ENCODE assay signal across 8 cellular contexts in the genomic region with DNA sequence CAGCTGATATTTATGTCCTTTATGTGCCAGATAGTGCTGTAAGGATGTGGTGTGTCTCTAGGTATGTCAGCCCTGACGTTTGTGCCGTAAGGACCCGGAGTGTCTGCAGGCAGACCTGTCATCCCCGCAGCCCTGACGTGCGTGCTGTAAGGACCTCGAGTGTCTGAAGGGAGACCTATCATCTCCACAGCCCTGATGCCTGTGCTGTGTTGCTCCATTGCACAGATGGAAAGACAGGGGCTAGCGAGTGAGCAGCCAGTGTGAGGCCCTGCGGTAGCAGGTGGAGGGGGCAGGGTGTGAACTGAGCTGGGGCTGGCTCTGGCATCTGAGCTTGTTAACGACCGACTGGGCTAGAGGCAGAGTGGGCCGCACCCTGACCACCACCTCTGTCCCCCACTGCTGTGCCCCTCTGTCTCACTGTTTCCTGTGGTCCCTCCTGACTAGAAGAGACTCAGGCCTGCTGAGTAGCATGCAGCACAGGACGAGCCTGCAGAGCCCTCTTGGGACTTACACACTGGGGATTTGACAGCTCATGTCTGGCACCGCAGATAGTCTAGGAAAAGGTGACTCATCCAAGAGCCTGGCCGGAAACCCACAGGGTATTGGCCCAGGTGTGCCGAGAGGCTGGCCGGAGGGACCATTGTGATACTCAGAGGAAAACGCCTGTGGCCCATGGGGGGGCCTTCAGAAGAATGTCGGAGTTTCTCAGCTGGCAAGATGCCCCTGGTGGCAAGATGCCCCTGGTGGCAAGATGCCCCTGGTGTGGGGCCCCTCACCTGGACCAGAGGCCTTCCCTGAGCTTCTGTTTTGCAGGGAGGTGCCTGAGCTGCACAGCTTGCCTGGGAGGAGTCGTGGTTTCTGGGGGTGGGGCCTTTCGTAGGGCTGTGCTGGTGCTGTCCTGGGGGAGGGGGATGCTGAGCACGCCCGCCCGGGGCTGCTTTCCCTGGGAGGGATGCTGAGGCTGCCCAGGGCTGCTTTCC. TPM values are rescaled to one million over a fixed set of nuclear protein-coding genes. Genes with fewer than 3 reads are reported as not detected.
DNase-seq lines count a peak whose midpoint lies in the region; ATAC-seq, FAIRE-seq and TF ChIP-seq lines count a peak whose summit lies in the region.

No MANE protein-coding gene starts in this region.

- no peaks in the 10 kb centered on the region for H3K27me3 ChIP-seq in prostate gland (replicated peaks; ENCODE audit: insufficient read depth)

- H3K27ac ChIP-seq in A549 = peak overlapping the region; percentile 11 to 59; a peak in 4 of 6 replicates
- peak overlapping the region; percentile 62 to 75 for H3K27ac ChIP-seq in prostate gland

- TF ChIP-seq POLR2A in A549 (IDR thresholded peaks at IDR 0.05; ENCODE audit: low read length) (no peak), prostate gland (IDR thresholded peaks at IDR 0.05) (no peak)

- TF ChIP-seq CTCF in A549 (IDR thresholded peaks at IDR 0.05) (no peak), prostate gland (IDR thresholded peaks at IDR 0.05) (no peak)

- WGBS in A549 (ENCODE audit: missing lambda C conversion rate) = 49% methylated on average over 20 of the region's 24 CpGs
- WGBS in prostate gland = 33% methylated on average over 23 of the region's 24 CpGs

- peak overlapping the region; percentile 74 for H3K4me2 ChIP-seq in A549

- H3K9me3 ChIP-seq in A549 (no peaks in the 10 kb centered on the region), prostate gland (no peaks in the 10 kb centered on the region)

- H3K4me1 ChIP-seq in A549 = peaks cover 42% of the 10 kb centered on the region
- H3K4me1 ChIP-seq in prostate gland (replicated peaks) = peaks cover 39% of the 10 kb centered on the region

- FAIRE-seq in A549 (lab: Jason Lieb, UNC) = no peak

- DNase-seq in A549 (ENCODE audit: low read depth in 1 of 2, low spot score in 1 of 2) (peak; percentile 74 to 75), NCI-H1436 treated with DMSO at 0.1 percent for 48 hours (lab: John Stamatoyannopoulos, UW) (peak; percentile 51), fibroblast of peridontal ligament (ENCODE audit: extremely low read depth) (peak; percentile 59), prostate gland (ENCODE audit: low spot score) (peak; percentile 83), hippocampal formation (lab: John Stamatoyannopoulos, UW) (no peak)
- peak in 2 of 3 experiments; percentile 43 to 69 for DNase-seq in activated CD8-positive, alpha-beta memory T cell treated with anti-CD3 and anti-CD28 coated beads for 48 hours (ENCODE audit: low read depth in 2 of 3, low spot score in 2 of 3)

- H3K4me3 ChIP-seq in A549 (no peak overlapping the region), prostate gland (no peak overlapping the region)

- H3K36me3 ChIP-seq in prostate gland = no peaks in the 10 kb centered on the region

- POLR2A ChIA-PET in A549 (lab: Yijun Ruan, JAX) = interaction anchor here (1.3 kb wide), 1 partner anchor 35 kb away, joined by 6 read pairs; no protein-coding TSS in a partner anchor

- ATAC-seq in A549 (peak; percentile 87 to 92), GM18499 (IDR thresholded peaks at IDR 0.05; ENCODE audit: insufficient read depth, unreplicated experiment) (peak; percentile 58), HG02840 (IDR thresholded peaks at IDR 0.05; ENCODE audit: low FRiP score, unreplicated experiment) (peak; percentile 86)

- intact Hi-C loops in prostate gland (cut with DNase I) = no loop called here

- CTCF ChIA-PET in A549 (lab: Yijun Ruan, JAX) = interaction anchor here (1.3 to 2.6 kb wide), 5 partner anchors 9 to 114 kb away, joined by 3 to 12 read pairs (median 6); no protein-coding TSS in a partner anchor

- TF ChIP-seq RAD21 in A549 (conservative IDR thresholded peaks at IDR 0.05 in 1 of 2, IDR thresholded peaks at IDR 0.05 in 1 of 2) = no peak

- TF ChIP-seq EP300 in A549 (IDR thresholded peaks at IDR 0.05) = no peak

TF ChIP-seq in A549, 52 proteins besides CTCF, POLR2A, EP300 and RAD21:
- TF ChIP-seq FOSL2 (IDR thresholded peaks at IDR 0.05) (peak; percentile 62; the same call in 1 of the 2 replicates), FOSL2 (CRISPR knock-in tag; IDR thresholded peaks at IDR 0.05) (peak; percentile 92), NFE2L2 (conservative IDR thresholded peaks at IDR 0.05; ENCODE audit: low read length) (no peak), CHD2 (IDR thresholded peaks at IDR 0.05; ENCODE audit: low read length, partially characterized antibody) (no peak), ZC3H11A (IDR thresholded peaks at IDR 0.05) (no peak), BHLHE40 (IDR thresholded peaks at IDR 0.05; ENCODE audit: low read depth, low read length) (no peak), JUNB (IDR thresholded peaks at IDR 0.05) (no peak), POLR2AphosphoS2 (conservative IDR thresholded peaks at IDR 0.05; ENCODE audit: low read length) (no peak)
- TF ChIP-seq, protein P1, sequence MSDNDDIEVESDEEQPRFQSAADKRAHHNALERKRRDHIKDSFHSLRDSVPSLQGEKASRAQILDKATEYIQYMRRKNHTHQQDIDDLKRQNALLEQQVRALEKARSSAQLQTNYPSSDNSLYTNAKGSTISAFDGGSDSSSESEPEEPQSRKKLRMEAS (IDR thresholded peaks at IDR 0.05) = peak; percentile 53
- TF ChIP-seq, protein P2, sequence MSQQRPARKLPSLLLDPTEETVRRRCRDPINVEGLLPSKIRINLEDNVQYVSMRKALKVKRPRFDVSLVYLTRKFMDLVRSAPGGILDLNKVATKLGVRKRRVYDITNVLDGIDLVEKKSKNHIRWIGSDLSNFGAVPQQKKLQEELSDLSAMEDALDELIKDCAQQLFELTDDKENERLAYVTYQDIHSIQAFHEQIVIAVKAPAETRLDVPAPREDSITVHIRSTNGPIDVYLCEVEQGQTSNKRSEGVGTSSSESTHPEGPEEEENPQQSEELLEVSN (IDR thresholded peaks at IDR 0.05; ENCODE audit: borderline replicate concordance, low read depth) = no peak

RNA-seq across cellular contexts. Expression of a gene that starts 34.3 kb away (rescaled TPM):
- polyA plus RNA-seq in A549 (2011; rRNA removed) (12.0 and 13.7 TPM in 2 replicates), A549 (2017; fragmentation: RNase III; extraction: RNeasy Plus Mini Kit Qiagen cat#74134 plus additional on column Dnase treatment) (11.5 to 15.1 TPM (median 12.3 TPM) in 3 replicates)
- polyA plus RNA-seq in A549 (2012; cell fraction: cytosol; rRNA removed) = 10.7 and 11.9 TPM in 2 replicates
- 7.8 and 8.6 TPM in 2 replicates for polyA plus RNA-seq in A549 (2012; cell fraction: nucleus; rRNA removed)
- 12.6 and 19.2 TPM in 2 replicates for polyA minus RNA-seq in A549 (2011; rRNA and poly(A)+ RNA removed)
- 10 to 100 TPM; 49.5 to 83.3 TPM for total RNA-seq in prostate gland

Comparison
In these comparisons a context has a peak if more than half of its experiments do, and no peak if none do; other contexts are left out.
1. DNase-seq: peak in A549 (2 of 2), NCI-H1436 treated with DMSO at 0.1 percent for 48 hours (single experiment), activated CD8-positive, alpha-beta memory T cell treated with anti-CD3 and anti-CD28 coated beads for 48 hours (2 of 3), fibroblast of peridontal ligament (single experiment) and prostate gland (single experiment); none in hippocampal formation (0 of 2).
2. Peak in every context shown above with its lines, with median percentiles within 50 percentile points of each other: ATAC-seq.